In the genomic region with DNA sequence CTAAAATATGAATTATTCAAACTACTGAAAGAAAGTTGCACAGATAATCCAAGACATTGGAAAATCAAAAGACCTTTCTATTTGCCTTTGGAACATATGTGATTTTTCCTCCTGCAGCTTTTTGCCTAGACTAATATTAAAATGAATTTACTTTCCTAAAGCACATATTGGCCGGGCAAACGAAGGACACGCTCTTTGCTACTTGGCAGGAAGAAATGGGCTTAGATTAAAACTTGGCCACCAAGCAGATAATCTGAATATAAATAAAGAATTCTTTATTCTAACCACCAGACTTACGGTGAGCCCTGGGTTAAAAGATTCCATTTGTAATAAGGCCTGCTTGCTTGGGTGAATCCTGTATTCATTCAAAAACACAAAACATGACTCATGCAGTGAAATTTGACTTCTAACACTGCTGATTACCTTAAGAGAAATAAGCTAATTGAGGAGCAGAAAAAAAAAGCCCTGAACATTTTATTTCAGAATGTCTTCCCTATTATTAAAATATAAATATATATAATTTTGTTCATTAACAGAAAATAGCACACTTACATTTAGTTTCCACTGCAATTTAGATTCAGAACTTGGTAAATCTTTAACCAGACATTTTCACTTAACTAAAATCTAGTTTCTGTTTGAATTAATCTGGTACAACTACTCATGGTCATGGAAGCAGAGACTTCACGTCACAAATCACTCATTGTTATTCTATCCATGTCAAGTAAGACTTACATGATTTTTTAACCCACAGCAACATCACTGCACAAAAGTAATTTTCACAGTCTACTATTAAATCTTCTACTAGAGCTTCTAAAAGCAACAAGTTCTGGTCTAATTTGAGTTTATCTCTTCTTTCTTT, we compare ENCODE assay signal across 23 cellular contexts. TPM values are rescaled to one million over a fixed set of nuclear protein-coding genes. Genes with fewer than 3 reads are reported as not detected.
A peak's percentile ranks its signal among the peaks of the same experiment; 100 is the strongest.
DNase-seq lines count a peak whose midpoint lies in the region; ATAC-seq, FAIRE-seq and TF ChIP-seq lines count a peak whose summit lies in the region.
"Had no signal": no experiment of that assay in that cellular context is flagged by ENCODE, and none has a peak within 500 bp of the region (broad histone marks: within the 10 kb centered on the region; RNA-seq: fewer than 3 reads in every experiment).

No MANE protein-coding gene starts in this region.

- FAIRE-seq in GM18507 (lab: Jason Lieb, UNC) (peak; percentile 77), kidney (lab: Jason Lieb, UNC) (peak; percentile 96)

- H3K27me3 ChIP-seq in spleen (replicated peaks in 1 of 7) (no peaks in the 10 kb centered on the region), lower lobe of right lung (ENCODE audit: low read depth) (no peaks in the 10 kb centered on the region)
- H3K27me3 ChIP-seq: ovary, right lobe of liver, SJSA1 had no signal

- no peak for TF ChIP-seq POLR2A in spleen (IDR thresholded peaks at IDR 0.05)

- no peaks in the 10 kb centered on the region for H3K9me3 ChIP-seq in kidney (ENCODE audit: control insufficient read depth in 1 of 2, low read length in 2 of 2)
- no peaks in the 10 kb centered on the region for H3K9me3 ChIP-seq in spleen
- no peaks in the 10 kb centered on the region for H3K9me3 ChIP-seq in lower lobe of right lung
- H3K9me3 ChIP-seq: ovary, right lobe of liver, SJSA1, tibial nerve had no signal

- DNase-seq in GM18507 (ENCODE audit: extremely low spot score, insufficient read length, low read depth) (no peak), amniotic epithelial cell (ENCODE audit: low read depth) (peak; percentile 13), kidney (no peak), NOMO-1 (lab: John Stamatoyannopoulos, UW; ENCODE audit: unreplicated experiment in 2 of 2) (no peak), NCI-H1105 (lab: John Stamatoyannopoulos, UW) (no peak), spleen (no peak), lower lobe of right lung (no peak)
- DNase-seq: activated CD4-positive, alpha-beta T cell treated with anti-CD3 and anti-CD28 coated beads, Interleukin-2, amount 50 U/mL, for 4 hours; anterior cingulate cortex; CD8-positive, alpha-beta T cell; cerebellar nuclear complex; effector memory CD4-positive, alpha-beta T cell; naive thymus-derived CD4-positive, alpha-beta T cell; NCI-H748 treated with DMSO at 0.1 percent for 48 hours; ovary; PC-3; right lobe of liver; T-helper 17 cell; WERI-Rb-1 had no signal

- H3K4me3 ChIP-seq in kidney (ENCODE audit: low read length in 2 of 2) (no peak overlapping the region), spleen (no peak overlapping the region), lower lobe of right lung (no peak overlapping the region)
- H3K4me3 ChIP-seq: ovary, right lobe of liver, SJSA1, tibial nerve had no signal

- no peak overlapping the region for H3K9ac ChIP-seq in kidney (ENCODE audit: low read length in 2 of 2)

- no peaks in the 10 kb centered on the region for H3K36me3 ChIP-seq in kidney (ENCODE audit: control insufficient read depth in 1 of 2, insufficient read depth in 2 of 2, low read length in 2 of 2)
- H3K36me3 ChIP-seq in spleen, result peaks cover 0 to 86% (median 9%) of the 10 kb centered on the region in 6 donors
- H3K36me3 ChIP-seq in lower lobe of right lung, result peaks cover 30% of the 10 kb centered on the region
- H3K36me3 ChIP-seq: ovary, right lobe of liver, WERI-Rb-1 had no signal

- H3K4me1 ChIP-seq in kidney (ENCODE audit: control insufficient read depth in 1 of 2, insufficient read depth in 1 of 2, low read depth in 1 of 2, low read length in 2 of 2) (no peaks in the 10 kb centered on the region), spleen (no peaks in the 10 kb centered on the region), lower lobe of right lung (no peaks in the 10 kb centered on the region)
- H3K4me1 ChIP-seq: right lobe of liver, SJSA1, tibial nerve had no signal

- H3K27ac ChIP-seq in kidney (ENCODE audit: low read depth in 2 of 2, low read length in 2 of 2) (no peak overlapping the region), spleen (no peak overlapping the region), lower lobe of right lung (no peak overlapping the region)
- H3K27ac ChIP-seq: ovary, right lobe of liver, SJSA1, tibial nerve, WERI-Rb-1 had no signal

- WGBS in spleen, 5 donors, result 79 to 96% (median 88%) methylated on average over 5 of the region's 5 CpGs

- TF ChIP-seq CTCF in kidney (IDR thresholded peaks at IDR 0.05; ENCODE audit: borderline replicate concordance, extremely low read depth, insufficient read depth) (no peak), spleen (IDR thresholded peaks at IDR 0.05 in 8 of 11, conservative IDR thresholded peaks at IDR 0.05 in 3 of 11) (no peak), lower lobe of right lung (IDR thresholded peaks at IDR 0.05) (no peak)

- peak; percentile 63 for ATAC-seq in GM21423 (IDR thresholded peaks at IDR 0.05; ENCODE audit: unreplicated experiment)
- no peak for ATAC-seq in lower lobe of right lung
- ATAC-seq: CD8-positive, alpha-beta T cell; naive thymus-derived CD4-positive, alpha-beta T cell; PC-3; stimulated activated memory B cell treated with anti-CD40 and anti-IgM and Interleukin-4, amounts not matched to agents 10 μg/mL and 1 μg/mL and 100 μg/mL, for 72 hours; T-helper 17 cell had no signal

- intact Hi-C loops in kidney (cut with DNase I) (no loop called here), spleen (cut with DNase I; ENCODE audit: low total_unique reads) (no loop called here), lower lobe of right lung (cut with DNase I) (no loop called here)

RNA-seq across cellular contexts. Expression of gene PABIR2, which starts 22.6 kb away (rescaled TPM):
- total RNA-seq in kidney (23.2 TPM), spleen (10 to 100 TPM; 24.7 to 35.0 (median 27.5) TPM), lower lobe of right lung (17.0 TPM)
- polyA plus RNA-seq in kidney (ENCODE audit: insufficient read depth, low read depth, low replicate concordance) (17.2 TPM), spleen (10 to 100 TPM; 28.3 to 35.8 (median 34.1) TPM)
